12 cellular contexts compared by ENCODE assay signal in the genomic region with DNA sequence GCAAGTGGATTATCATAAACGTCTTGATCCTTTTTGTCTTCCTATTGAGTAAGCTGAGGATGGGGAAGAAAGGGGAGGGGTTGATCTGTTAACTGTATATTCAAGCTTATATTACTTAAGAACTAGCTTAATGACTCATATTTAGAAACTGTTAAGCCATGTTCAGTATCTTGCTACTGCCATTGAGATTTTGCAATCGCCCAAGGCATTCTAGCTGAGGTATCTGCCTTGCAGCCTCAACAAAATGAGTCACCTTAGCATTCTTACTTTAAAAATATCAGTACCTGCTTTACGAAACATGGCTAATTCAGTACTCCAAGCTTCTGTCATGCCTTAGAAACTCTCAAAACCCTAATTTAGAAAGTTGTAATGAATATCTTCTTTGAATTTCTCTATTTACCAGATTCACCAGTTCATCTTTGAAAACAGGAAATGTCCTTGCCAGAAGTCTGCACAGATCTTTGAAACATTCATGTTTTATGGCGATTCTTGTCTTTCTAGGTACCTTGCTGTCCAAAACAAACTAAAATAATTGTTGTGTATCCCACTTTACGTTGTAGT.
DNase-seq lines count a peak whose midpoint lies in the region; ATAC-seq and TF ChIP-seq lines count a peak whose summit lies in the region.
"Had no signal": no experiment of that assay in that cellular context is flagged by ENCODE, and none has a peak within 500 bp of the region (broad histone marks: within the 10 kb centered on the region; RNA-seq: fewer than 3 reads in every experiment).

No MANE protein-coding gene starts in this region.

- H3K9me3 ChIP-seq in PC-9 (ENCODE audit: insufficient read depth, low read depth) (peaks cover 17% of the 10 kb centered on the region), Karpas-422 (ENCODE audit: low read length) (peaks cover 7% of the 10 kb centered on the region; the same call in 1 of the 2 replicates)
- H3K9me3 ChIP-seq: upper lobe of left lung had no signal

- in situ Hi-C loops in Caki2 (cut with HindIII; ENCODE audit: low pct_unique_long_range_greater_than_20kb, low sequenced_read_pairs) = no loop called here

- no peak overlapping the region for H3K4me3 Mint-ChIP-seq in stimulated activated effector memory CD8-positive, alpha-beta T cell treated with anti-CD3 and anti-CD28 coated beads, Interleukin-12 subunit alpha, Interleukin-12 subunit beta, amount 100 ng/mL, for 72 hours
- H3K4me3 Mint-ChIP-seq in mesothelial cell of epicardium = no peak overlapping the region

- H3K9me3 Mint-ChIP-seq in stimulated activated effector memory CD8-positive, alpha-beta T cell treated with anti-CD3 and anti-CD28 coated beads, Interleukin-12 subunit alpha, Interleukin-12 subunit beta, amount 100 ng/mL, for 72 hours = peaks cover 13% of the 10 kb centered on the region
- H3K9me3 Mint-ChIP-seq in mesothelial cell of epicardium = peaks cover 24% of the 10 kb centered on the region

- H3K4me1 ChIP-seq in PC-9 (replicated peaks; ENCODE audit: insufficient read depth) (peaks cover 28% of the 10 kb centered on the region), Karpas-422 (ENCODE audit: low read length) (no peaks in the 10 kb centered on the region)
- H3K4me1 ChIP-seq: upper lobe of left lung had no signal

- H3K9ac ChIP-seq in Karpas-422 (ENCODE audit: low read length) = no peak overlapping the region

- H3K4me3 ChIP-seq in PC-9 (no peak overlapping the region), fibroblast of the aortic adventitia (ENCODE audit: low read depth, low read length) (no peak overlapping the region), Karpas-422 (ENCODE audit: low read length) (no peak overlapping the region)
- H3K4me3 ChIP-seq: upper lobe of left lung had no signal

- no peaks in the 10 kb centered on the region for H3K27me3 Mint-ChIP-seq in mesothelial cell of epicardium (ENCODE audit: low read depth)
- H3K27me3 Mint-ChIP-seq: IgD-negative memory B cell had no signal

- CTCF ChIA-PET in PC-9 (lab: Charles Lee) = interaction anchor here (1.6 kb wide), 1 partner anchor 8 kb away, joined by 3 read pairs; no protein-coding TSS in a partner anchor

- H3K79me2 ChIP-seq in PC-9 (ENCODE audit: low read depth) = no peaks in the 10 kb centered on the region
- no peaks in the 10 kb centered on the region for H3K79me2 ChIP-seq in Karpas-422 (ENCODE audit: low read length)

- H3K36me3 Mint-ChIP-seq in stimulated activated effector memory CD8-positive, alpha-beta T cell treated with anti-CD3 and anti-CD28 coated beads, Interleukin-12 subunit alpha, Interleukin-12 subunit beta, amount 100 ng/mL, for 72 hours = no peaks in the 10 kb centered on the region
- no peaks in the 10 kb centered on the region for H3K36me3 Mint-ChIP-seq in mesothelial cell of epicardium
- H3K36me3 Mint-ChIP-seq: IgD-negative memory B cell had no signal

- H3F3A ChIP-seq in PC-9 (ENCODE audit: insufficient read depth, low read depth) = 0 out of 2 replicates have a peak, but pooled peaks cover 7% of the 10 kb centered on the region

- H3K27me3 ChIP-seq in PC-9 (ENCODE audit: insufficient read depth, low read depth) (no peaks in the 10 kb centered on the region), Karpas-422 (ENCODE audit: low read length) (no peaks in the 10 kb centered on the region)
- H3K27me3 ChIP-seq: upper lobe of left lung had no signal

- POLR2A ChIA-PET in PC-9 (lab: Charles Lee; ENCODE audit: unreplicated experiment) = no interaction called here

- H3K9me2 ChIP-seq in PC-9 (ENCODE audit: insufficient read depth) (peaks cover 4% of the 10 kb centered on the region; the same call in 1 of the 2 replicates), Karpas-422 (replicated peaks; ENCODE audit: insufficient read depth, low read length) (no peaks in the 10 kb centered on the region)

- H3K27ac ChIP-seq in PC-9 (peak overlapping the region; percentile 73), Karpas-422 (ENCODE audit: low read length) (no peak overlapping the region)
- H3K27ac ChIP-seq: upper lobe of left lung had no signal

- H2AFZ ChIP-seq in PC-9 = no peak overlapping the region
- no peak overlapping the region for H2AFZ ChIP-seq in Karpas-422 (ENCODE audit: low read length)

- BruUV-seq in PC-9 (replicated peaks; lab: Mats Ljungman, UMichigan) = no TSS peak

- no peaks in the 10 kb centered on the region for H3K4me1 Mint-ChIP-seq in stimulated activated effector memory CD8-positive, alpha-beta T cell treated with anti-CD3 and anti-CD28 coated beads, Interleukin-12 subunit alpha, Interleukin-12 subunit beta, amount 100 ng/mL, for 72 hours
- H3K4me1 Mint-ChIP-seq in mesothelial cell of epicardium = no peaks in the 10 kb centered on the region
- H3K4me1 Mint-ChIP-seq: IgD-negative memory B cell had no signal

- DNase-seq in Caki2 (ENCODE audit: low read depth) (peak; percentile 6), PC-9 (peak; percentile 67 to 97), fibroblast of the aortic adventitia (ENCODE audit: low read depth) (peak; percentile 3), Karpas-422 (no peak), mesothelial cell of epicardium (ENCODE audit: low spot score in 2 of 2, unreplicated experiment in 2 of 2) (no peak)
- no peak for DNase-seq in stimulated activated effector memory CD8-positive, alpha-beta T cell treated with anti-CD3 and anti-CD28 coated beads, Interleukin-12 subunit alpha, Interleukin-12 subunit beta, amount 100 ng/mL, for 72 hours (ENCODE audit: low spot score in 2 of 2)
- DNase-seq: head of caudate nucleus, left ventricle myocardium superior had no signal

- no peak overlapping the region for H3K27ac Mint-ChIP-seq in stimulated activated effector memory CD8-positive, alpha-beta T cell treated with anti-CD3 and anti-CD28 coated beads, Interleukin-12 subunit alpha, Interleukin-12 subunit beta, amount 100 ng/mL, for 72 hours
- H3K27ac Mint-ChIP-seq in mesothelial cell of epicardium = no peak overlapping the region
- H3K27ac Mint-ChIP-seq: IgD-negative memory B cell had no signal

- no peaks in the 10 kb centered on the region for H3K36me3 ChIP-seq in PC-9 (ENCODE audit: low read depth)
- H3K36me3 ChIP-seq in Karpas-422 (ENCODE audit: insufficient read depth, low read length) = no peaks in the 10 kb centered on the region
- H3K36me3 ChIP-seq: upper lobe of left lung had no signal

- intact Hi-C loops in PC-9 (cut with micrococcal nuclease; ENCODE audit: unreplicated experiment) = no loop called here

- peak; percentile 69 for ATAC-seq in HG03025 (IDR thresholded peaks at IDR 0.05; ENCODE audit: low FRiP score, unreplicated experiment)
- ATAC-seq in stimulated activated effector memory CD8-positive, alpha-beta T cell treated with anti-CD3 and anti-CD28 coated beads, Interleukin-12 subunit alpha, Interleukin-12 subunit beta, amount 100 ng/mL, for 72 hours = no peak
- ATAC-seq in HG03159 (IDR thresholded peaks at IDR 0.05; ENCODE audit: unreplicated experiment) = no peak
- ATAC-seq: left ventricle myocardium superior had no signal

- peak overlapping the region; percentile 51 for H3K4me2 ChIP-seq in PC-9
- no peak overlapping the region for H3K4me2 ChIP-seq in Karpas-422 (ENCODE audit: low read depth, low read length, poor library complexity, severe bottlenecking)

- TF ChIP-seq CTCF in PC-9 (conservative IDR thresholded peaks at IDR 0.05) = no peak
- no peak for TF ChIP-seq CTCF in fibroblast of the aortic adventitia (IDR thresholded peaks at IDR 0.05; ENCODE audit: insufficient read depth, low read length)
- TF ChIP-seq CTCF in mesothelial cell of epicardium (IDR thresholded peaks at IDR 0.05; ENCODE audit: unreplicated experiment) = no peak

- no peaks in the 10 kb centered on the region for H4K20me1 ChIP-seq in PC-9 (ENCODE audit: insufficient read depth)
- H4K20me1 ChIP-seq in Karpas-422 (ENCODE audit: insufficient read depth, low read depth, low read length) = no peaks in the 10 kb centered on the region

Comparison
In these comparisons a context has a peak if more than half of its experiments do, and no peak if none do; other contexts are left out.
1. DNase-seq: peak in Caki2 (single experiment), PC-9 (2 of 2) and fibroblast of the aortic adventitia (single experiment); none in stimulated activated effector memory CD8-positive, alpha-beta T cell treated with anti-CD3 and anti-CD28 coated beads, Interleukin-12 subunit alpha, Interleukin-12 subunit beta, amount 100 ng/mL, for 72 hours (0 of 2), Karpas-422 (single experiment) and mesothelial cell of epicardium (0 of 2).